15 cellular contexts compared by ENCODE assay signal in genomic region chr1:68221971-68222355, GRCh38. TPM values are rescaled to one million over a fixed set of nuclear protein-coding genes. Genes with fewer than 3 reads are reported as not detected.
A peak's percentile ranks its signal among the peaks of the same experiment; 100 is the strongest.
DNase-seq lines count a peak whose midpoint lies in the region; ATAC-seq and TF ChIP-seq lines count a peak whose summit lies in the region.
"Had no signal": no experiment of that assay in that cellular context is flagged by ENCODE, and none has a peak within 500 bp of the region (broad histone marks: within the 10 kb centered on the region; RNA-seq: fewer than 3 reads in every experiment).

No MANE protein-coding gene starts in this region.

- H3K9me3 ChIP-seq in mesenchymal stem cell (ENCODE audit: control insufficient read depth, low read length) = no peaks in the 10 kb centered on the region
- no peaks in the 10 kb centered on the region for H3K9me3 ChIP-seq in effector memory CD4-positive, alpha-beta T cell (ENCODE audit: control insufficient read depth, low read length)

- H3K4me3 ChIP-seq in mesenchymal stem cell (ENCODE audit: insufficient read depth in 1 of 2, low read depth in 1 of 2, low read length in 2 of 2) = no peak overlapping the region
- H3K4me3 ChIP-seq in urinary bladder (ENCODE audit: low read depth, low read length) = no peak overlapping the region
- H3K4me3 ChIP-seq in effector memory CD4-positive, alpha-beta T cell (ENCODE audit: insufficient read depth, low read depth, low read length, poor library complexity, severe bottlenecking) = no peak overlapping the region

- H2AFZ ChIP-seq in mesenchymal stem cell (ENCODE audit: low read depth, low read length) = no peak overlapping the region

- no peak overlapping the region for H3K14ac ChIP-seq in mesenchymal stem cell (ENCODE audit: low read length in 2 of 2)

- H3K4ac ChIP-seq in mesenchymal stem cell (ENCODE audit: low read depth in 1 of 2, low read length in 2 of 2) = no peak overlapping the region

- H3K9me3 Mint-ChIP-seq in chondrocyte (ENCODE audit: low read depth) = no peaks in the 10 kb centered on the region
- H3K9me3 Mint-ChIP-seq: activated CD4-positive, alpha-beta memory T cell treated with anti-CD3 and anti-CD28 coated beads for 36 hours had no signal

- no peaks in the 10 kb centered on the region for H3K27me3 ChIP-seq in mesenchymal stem cell (ENCODE audit: control insufficient read depth in 1 of 2, insufficient read depth in 1 of 2, low read length in 2 of 2)
- H3K27me3 ChIP-seq in effector memory CD4-positive, alpha-beta T cell (replicated peaks; ENCODE audit: control insufficient read depth, insufficient read depth, low read length, poor library complexity, severe bottlenecking) = no peaks in the 10 kb centered on the region

- peaks cover 5% of the 10 kb centered on the region for H3K36me3 Mint-ChIP-seq in chondrocyte (ENCODE audit: low read depth)
- H3K36me3 Mint-ChIP-seq: activated CD4-positive, alpha-beta memory T cell treated with anti-CD3 and anti-CD28 coated beads for 36 hours had no signal

- H2AK5ac ChIP-seq in mesenchymal stem cell (ENCODE audit: low read length, severe bottlenecking) = no peak overlapping the region

- peak overlapping the region; percentile 85 for H3K27ac Mint-ChIP-seq in chondrocyte (ENCODE audit: unreplicated experiment)
- H3K27ac Mint-ChIP-seq: activated CD4-positive, alpha-beta memory T cell treated with anti-CD3 and anti-CD28 coated beads for 36 hours had no signal

- peak overlapping the region; percentile 5 for H3K9ac ChIP-seq in mesenchymal stem cell (ENCODE audit: low read length)

- H4K91ac ChIP-seq in mesenchymal stem cell (ENCODE audit: low read length) = no peak overlapping the region

- H4K8ac ChIP-seq in mesenchymal stem cell (ENCODE audit: low read length) = no peak overlapping the region

- peaks cover 12% of the 10 kb centered on the region for H3K79me1 ChIP-seq in mesenchymal stem cell (replicated peaks; ENCODE audit: low read length, poor library complexity, severe bottlenecking)

- no peak overlapping the region for H3K23ac ChIP-seq in mesenchymal stem cell (ENCODE audit: low read length in 2 of 2)

- ATAC-seq in HG02852 (IDR thresholded peaks at IDR 0.05; ENCODE audit: unreplicated experiment) = no peak
- ATAC-seq: HCT116; stimulated activated naive CD8-positive, alpha-beta T cell treated with anti-CD3 and anti-CD28 coated beads, Interleukin-15, Interleukin-2, amounts not matched to agents 100 U/mL and 50 U/mL, for 24 hours had no signal

- peaks cover 2 to 7% of the 10 kb centered on the region in 2 experiments for H3K36me3 ChIP-seq in mesenchymal stem cell (ENCODE audit: control insufficient read depth in 1 of 2, insufficient read depth in 2 of 2, low read depth in 1 of 2, low read length in 2 of 2)
- no peaks in the 10 kb centered on the region for H3K36me3 ChIP-seq in urinary bladder (ENCODE audit: insufficient read depth)
- H3K36me3 ChIP-seq in effector memory CD4-positive, alpha-beta T cell (ENCODE audit: control insufficient read depth, insufficient read depth, low read length) = no peaks in the 10 kb centered on the region

- H3K4me2 ChIP-seq in mesenchymal stem cell (ENCODE audit: low read length, poor library complexity, severe bottlenecking) = no peak overlapping the region

- TF ChIP-seq CTCF in chondrocyte (IDR thresholded peaks at IDR 0.05) = no peak

- DNase-seq in NCI-H226 = peak; percentile 72
- DNase-seq in chondrocyte (ENCODE audit: low spot score) = no peak
- peak; percentile 65 for DNase-seq in mesenchymal stem cell
- no peak for DNase-seq in effector memory CD4-positive, alpha-beta T cell
- DNase-seq in NCI-H2107 treated with DMSO at 0.1 percent for 48 hours (lab: John Stamatoyannopoulos, UW; ENCODE audit: unreplicated experiment) = no peak
- DNase-seq: activated CD4-positive, alpha-beta memory T cell treated with anti-CD3 and anti-CD28 coated beads for 36 hours; COR-L47; foreskin melanocyte; NCI-H446; right cardiac atrium; stimulated activated naive CD8-positive, alpha-beta T cell treated with anti-CD3 and anti-CD28 coated beads, Interleukin-15, Interleukin-2, amounts not matched to agents 100 U/mL and 50 U/mL, for 24 hours had no signal

- H2BK5ac ChIP-seq in mesenchymal stem cell (ENCODE audit: low read depth, low read length, poor library complexity, severe bottlenecking) = no peak overlapping the region

- H3K4me1 ChIP-seq in mesenchymal stem cell (ENCODE audit: control insufficient read depth, insufficient read depth, low read depth, low read length) = peaks cover 5% of the 10 kb centered on the region
- H3K4me1 ChIP-seq in urinary bladder (ENCODE audit: insufficient read depth) = peaks cover 2% of the 10 kb centered on the region
- no peaks in the 10 kb centered on the region for H3K4me1 ChIP-seq in effector memory CD4-positive, alpha-beta T cell (ENCODE audit: control insufficient read depth, insufficient read depth, low read length, poor library complexity, severe bottlenecking)

- H3K27ac ChIP-seq in mesenchymal stem cell (ENCODE audit: low read length, poor library complexity, severe bottlenecking) (peak overlapping the region; percentile 26), urinary bladder (ENCODE audit: low read depth) (peak overlapping the region; percentile 5)
- no peak overlapping the region for H3K27ac ChIP-seq in effector memory CD4-positive, alpha-beta T cell (ENCODE audit: insufficient read depth, low read length, poor library complexity, severe bottlenecking)

- no peak overlapping the region for H2BK12ac ChIP-seq in mesenchymal stem cell (ENCODE audit: low read length in 2 of 2)

- no peak overlapping the region for H2BK120ac ChIP-seq in mesenchymal stem cell (ENCODE audit: low read depth, low read length)

- WGBS in mesenchymal stem cell = 0% methylated on average over 1 of the region's 6 CpGs
- WGBS in urinary bladder = 26% methylated on average over 6 of the region's 6 CpGs

- H2BK15ac ChIP-seq in mesenchymal stem cell (ENCODE audit: low read depth, poor library complexity, severe bottlenecking) = no peak overlapping the region

- H3K4me3 Mint-ChIP-seq in chondrocyte (ENCODE audit: unreplicated experiment) = peak overlapping the region; percentile 45
- H3K4me3 Mint-ChIP-seq: activated CD4-positive, alpha-beta memory T cell treated with anti-CD3 and anti-CD28 coated beads for 36 hours had no signal

- no peak overlapping the region for H3K18ac ChIP-seq in mesenchymal stem cell (ENCODE audit: low read depth in 1 of 2, low read length in 2 of 2)

- H3K27me3 Mint-ChIP-seq in chondrocyte (ENCODE audit: low read depth) = no peaks in the 10 kb centered on the region

- peaks cover 60% of the 10 kb centered on the region for H3K4me1 Mint-ChIP-seq in chondrocyte (ENCODE audit: low read depth)

RNA-seq across cellular contexts. Expression of gene WLS, which starts 10.4 kb away (rescaled TPM):
- total RNA-seq in chondrocyte (149 to 207 TPM (median 160 TPM) in 3 replicates), urinary bladder (98.7 TPM)
- 349 TPM for polyA plus RNA-seq in mesenchymal stem cell (2013, experiment 1 of 2)
- 359 TPM for polyA plus RNA-seq in mesenchymal stem cell (2013, experiment 2 of 2)
- polyA plus RNA-seq in urinary bladder = 107 TPM
- total RNA-seq: activated CD4-positive, alpha-beta memory T cell treated with anti-CD3 and anti-CD28 coated beads for 36 hours; T-helper 2 cell treated with Interferon-gamma antibody and Interleukin-4, amounts not matched to agents 100 ng/mL and 5 ng/mL, for 36 hours had no signal

Comparison
In these comparisons a context has a peak if more than half of its experiments do, and no peak if none do; other contexts are left out.
1. DNase-seq: peak in NCI-H226 (single experiment) and mesenchymal stem cell (single experiment); none in chondrocyte (single experiment), effector memory CD4-positive, alpha-beta T cell (0 of 3) and NCI-H2107 treated with DMSO at 0.1 percent for 48 hours (single experiment).